31 cellular contexts compared by ENCODE assay signal in the genomic region with DNA sequence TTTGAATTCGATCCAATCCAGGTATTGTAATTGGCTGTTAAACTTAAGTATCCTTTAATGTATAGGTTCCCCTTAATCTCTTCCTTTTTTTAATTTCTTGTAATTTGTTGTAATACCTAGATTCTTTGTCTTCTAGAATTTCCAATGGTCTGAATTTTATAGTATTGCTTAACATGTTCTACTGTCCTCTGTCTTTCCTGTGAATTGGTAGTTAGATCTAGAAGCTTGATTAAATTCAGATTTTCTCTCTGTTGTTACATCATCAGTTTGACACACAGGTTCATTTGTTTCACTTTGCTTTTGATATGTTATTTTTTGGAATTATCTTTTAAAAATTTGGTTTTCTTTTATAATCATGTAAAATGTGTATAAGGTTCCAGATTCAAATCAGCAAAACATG.
"Had no signal": no experiment of that assay in that cellular context is flagged by ENCODE, and none has a peak within 500 bp of the region (broad histone marks: within the 10 kb centered on the region; RNA-seq: fewer than 3 reads in every experiment).

No MANE protein-coding gene starts in this region.

- H3K4me3 ChIP-seq: gastroesophageal sphincter, hepatocyte, ovary, prostate gland, sigmoid colon, stomach, tibial artery, upper lobe of right lung had no signal

- H3K9me3 ChIP-seq: gastroesophageal sphincter, ovary, prostate gland, sigmoid colon, stomach, tibial artery, upper lobe of right lung had no signal

- H2AFZ ChIP-seq: hepatocyte had no signal

- H3K27ac Mint-ChIP-seq: activated CD8-positive, alpha-beta T cell treated with anti-CD3 and anti-CD28 coated beads for 36 hours; mesothelial cell of epicardium; stimulated activated naive B cell treated with anti-CD40 and anti-IgM and Interleukin-4, amounts not matched to agents 10 μg/mL and 1 μg/mL and 100 μg/mL, for 72 hours; T-helper 1 cell treated with Interleukin-12 subunit alpha and Interleukin-12 subunit beta and Interleukin-4 antibody, amounts not matched to agents 30 μg/mL and 1 μg/mL, for 36 hours had no signal

- FAIRE-seq: endometrium, keratinocyte, small intestine had no signal

- H3K4me3 Mint-ChIP-seq: activated CD8-positive, alpha-beta T cell treated with anti-CD3 and anti-CD28 coated beads for 36 hours; mesothelial cell of epicardium; naive thymus-derived CD4-positive, alpha-beta T cell; stimulated activated naive B cell treated with anti-CD40 and anti-IgM and Interleukin-4, amounts not matched to agents 10 μg/mL and 1 μg/mL and 100 μg/mL, for 72 hours; T-helper 1 cell treated with Interleukin-12 subunit alpha and Interleukin-12 subunit beta and Interleukin-4 antibody, amounts not matched to agents 30 μg/mL and 1 μg/mL, for 36 hours had no signal

- DNase-seq: activated CD4-positive, alpha-beta T cell treated with anti-CD3 and anti-CD28 coated beads, Interleukin-2, amount 50 U/mL, for 1 hour; activated CD4-positive, CD25-positive, alpha-beta regulatory T cell treated with anti-CD3 and anti-CD28 coated beads, Interleukin-2, amount 50 U/mL, for 72 hours; activated CD8-positive, alpha-beta T cell treated with anti-CD3 and anti-CD28 coated beads for 36 hours; activated effector memory CD4-positive, alpha-beta T cell treated with Interleukin-2 at 50 U/mL for 16 hours; activated naive CD4-positive, alpha-beta T cell treated with anti-CD3 and anti-CD28 coated beads, Interleukin-2, amount 50 U/mL, for 16 hours; activated T-cell treated with anti-CD3 and anti-CD28 coated beads, Interleukin-2, amount 50 U/mL, for 48 hours; amniotic stem cell; central memory CD4-positive, alpha-beta T cell; effector CD8-positive, alpha-beta T cell; left colon; mammary epithelial cell; naive thymus-derived CD4-positive, alpha-beta T cell; ovary; retina; sigmoid colon; small intestine; stimulated activated CD4-positive, alpha-beta T cell treated with anti-CD3 and anti-CD28 coated beads, Interleukin-1b, Interleukin-23, amount 100 ng/mL, for 48 hours; stimulated activated CD4-positive, alpha-beta T cell treated with anti-CD3 and anti-CD28 coated beads, Interleukin-4, amount 100 ng/mL, for 4 hours; stimulated activated CD8-positive, alpha-beta memory T cell treated with anti-CD3 and anti-CD28 coated beads, Interleukin-4, amount 100 ng/mL, for 48 hours; stimulated activated naive B cell treated with anti-CD40 and anti-IgM and Interleukin-4, amounts not matched to agents 10 μg/mL and 1 μg/mL and 100 μg/mL, for 72 hours; stomach; T1000; tibial artery; upper lobe of right lung had no signal

- H3K4me2 ChIP-seq: hepatocyte had no signal

- H3K27me3 ChIP-seq: gastroesophageal sphincter, hepatocyte, ovary, sigmoid colon, stomach, tibial artery, upper lobe of right lung had no signal

- H3K27me3 Mint-ChIP-seq: activated CD8-positive, alpha-beta T cell treated with anti-CD3 and anti-CD28 coated beads for 36 hours; naive thymus-derived CD4-positive, alpha-beta T cell; stimulated activated naive B cell treated with anti-CD40 and anti-IgM and Interleukin-4, amounts not matched to agents 10 μg/mL and 1 μg/mL and 100 μg/mL, for 72 hours had no signal

- H3K9me3 Mint-ChIP-seq: mesothelial cell of epicardium; naive thymus-derived CD4-positive, alpha-beta T cell; T-helper 1 cell treated with Interleukin-12 subunit alpha and Interleukin-12 subunit beta and Interleukin-4 antibody, amounts not matched to agents 30 μg/mL and 1 μg/mL, for 36 hours had no signal

- H3K4me1 ChIP-seq: prostate gland, tibial artery, upper lobe of right lung had no signal

- H3K36me3 ChIP-seq: ovary, prostate gland had no signal

- H3K4me1 Mint-ChIP-seq: mesothelial cell of epicardium had no signal

- ATAC-seq: activated CD8-positive, alpha-beta T cell treated with anti-CD3 and anti-CD28 coated beads for 36 hours; gastroesophageal sphincter; left colon; naive thymus-derived CD4-positive, alpha-beta T cell; stimulated activated naive B cell treated with anti-CD40 and anti-IgM and Interleukin-4, amounts not matched to agents 10 μg/mL and 1 μg/mL and 100 μg/mL, for 72 hours; upper lobe of right lung had no signal

- H3K27ac ChIP-seq: gastroesophageal sphincter, hepatocyte, ovary, prostate gland, sigmoid colon, stomach, tibial artery, upper lobe of right lung had no signal
